Comparison of ENCODE assay signal across 12 cellular contexts in the genomic region with DNA sequence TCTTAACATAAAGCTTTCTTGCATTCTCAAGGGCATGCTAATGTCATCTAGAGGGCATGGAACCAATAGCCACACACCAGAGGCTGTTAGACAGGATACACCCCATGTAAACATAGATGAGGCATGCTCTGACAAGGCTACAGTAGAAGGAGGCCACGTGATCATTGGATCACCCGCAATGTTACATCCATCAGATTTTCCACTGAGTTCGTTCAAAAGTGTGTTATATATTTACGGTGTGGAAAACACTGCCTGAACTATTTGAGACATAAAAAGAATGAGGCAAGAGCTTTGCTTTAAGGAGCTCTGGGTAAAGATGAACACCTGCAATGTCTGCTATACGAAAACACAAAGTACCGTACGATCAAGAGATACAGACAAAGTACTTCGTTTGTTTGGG.
DNase-seq lines count a peak whose midpoint lies in the region; ATAC-seq, FAIRE-seq and TF ChIP-seq lines count a peak whose summit lies in the region.
"Had no signal": no experiment of that assay in that cellular context is flagged by ENCODE, and none has a peak within 500 bp of the region (broad histone marks: within the 10 kb centered on the region; RNA-seq: fewer than 3 reads in every experiment).

No MANE protein-coding gene starts in this region.

- H3K27ac ChIP-seq in astrocyte (ENCODE audit: low read depth, low read length) (peak overlapping the region; percentile 25), hepatocyte (peak overlapping the region; percentile 23), smooth muscle cell (ENCODE audit: low read depth) (no peak overlapping the region)
- H3K27ac ChIP-seq: colonic mucosa had no signal

- H3F3A ChIP-seq in smooth muscle cell (ENCODE audit: low read depth) = no peaks in the 10 kb centered on the region

- no peaks in the 10 kb centered on the region for H3K27me3 ChIP-seq in astrocyte (ENCODE audit: insufficient read depth, low read length)
- no peaks in the 10 kb centered on the region for H3K27me3 ChIP-seq in hepatocyte
- no peaks in the 10 kb centered on the region for H3K27me3 ChIP-seq in smooth muscle cell (ENCODE audit: low read depth)
- H3K27me3 ChIP-seq: colonic mucosa had no signal

- H3K79me2 ChIP-seq in astrocyte (ENCODE audit: insufficient read depth, low read length) (no peaks in the 10 kb centered on the region), hepatocyte (no peaks in the 10 kb centered on the region), smooth muscle cell (ENCODE audit: low read depth) (no peaks in the 10 kb centered on the region)

- H3K4me1 Mint-ChIP-seq in astrocyte (ENCODE audit: low read depth, unreplicated experiment) = peaks cover 10% of the 10 kb centered on the region
- H3K4me1 Mint-ChIP-seq in activated naive CD8-positive, alpha-beta T cell treated with anti-CD3 and anti-CD28 coated beads, Interleukin-2, amount 50 U/mL, for 24 hours = no peaks in the 10 kb centered on the region
- H3K4me1 Mint-ChIP-seq: activated naive CD4-positive, alpha-beta T cell treated with anti-CD3 and anti-CD28 coated beads, Interleukin-2, amount 50 U/mL, for 24 hours; CD14-positive monocyte; naive thymus-derived CD4-positive, alpha-beta T cell had no signal

- no peaks in the 10 kb centered on the region for H3K36me3 Mint-ChIP-seq in astrocyte (ENCODE audit: low read depth, unreplicated experiment)
- H3K36me3 Mint-ChIP-seq in activated naive CD8-positive, alpha-beta T cell treated with anti-CD3 and anti-CD28 coated beads, Interleukin-2, amount 50 U/mL, for 24 hours (ENCODE audit: low read depth) = no peaks in the 10 kb centered on the region
- H3K36me3 Mint-ChIP-seq: activated naive CD4-positive, alpha-beta T cell treated with anti-CD3 and anti-CD28 coated beads, Interleukin-2, amount 50 U/mL, for 24 hours; CD14-positive monocyte; naive thymus-derived CD4-positive, alpha-beta T cell had no signal

- no peak overlapping the region for H3K4me3 Mint-ChIP-seq in astrocyte (ENCODE audit: unreplicated experiment)
- no peak overlapping the region for H3K4me3 Mint-ChIP-seq in activated naive CD8-positive, alpha-beta T cell treated with anti-CD3 and anti-CD28 coated beads, Interleukin-2, amount 50 U/mL, for 24 hours
- H3K4me3 Mint-ChIP-seq: activated naive CD4-positive, alpha-beta T cell treated with anti-CD3 and anti-CD28 coated beads, Interleukin-2, amount 50 U/mL, for 24 hours; CD14-positive monocyte; naive thymus-derived CD4-positive, alpha-beta T cell had no signal

- H3K36me3 ChIP-seq in astrocyte (ENCODE audit: insufficient read depth, low read length) (no peaks in the 10 kb centered on the region), hepatocyte (replicated peaks; ENCODE audit: insufficient read depth, low read depth) (no peaks in the 10 kb centered on the region), smooth muscle cell (ENCODE audit: low read depth) (no peaks in the 10 kb centered on the region)
- H3K36me3 ChIP-seq: colonic mucosa had no signal

- DNase-seq in astrocyte (ENCODE audit: low read depth) = peak; percentile 7
- peak; percentile 36 for DNase-seq in hepatocyte (ENCODE audit: low spot score)
- DNase-seq in smooth muscle cell (lab: John Stamatoyannopoulos, UW; ENCODE audit: unreplicated experiment) = no peak
- no peak for DNase-seq in NCI-H1930 (lab: John Stamatoyannopoulos, UW)
- DNase-seq in activated CD4-positive, CD25-positive, alpha-beta regulatory T cell (lab: John Stamatoyannopoulos, UW) = no peak
- no peak for DNase-seq in activated naive CD8-positive, alpha-beta T cell treated with anti-CD3 and anti-CD28 coated beads, Interleukin-2, amount 50 U/mL, for 24 hours
- DNase-seq: naive thymus-derived CD4-positive, alpha-beta T cell had no signal

- ATAC-seq in HG03432 (IDR thresholded peaks at IDR 0.05; ENCODE audit: unreplicated experiment) = peak; percentile 19
- ATAC-seq in activated naive CD8-positive, alpha-beta T cell treated with anti-CD3 and anti-CD28 coated beads, Interleukin-2, amount 50 U/mL, for 24 hours = no peak
- ATAC-seq: naive thymus-derived CD4-positive, alpha-beta T cell had no signal

- no peaks in the 10 kb centered on the region for H3K9me3 Mint-ChIP-seq in astrocyte (ENCODE audit: unreplicated experiment)
- no peaks in the 10 kb centered on the region for H3K9me3 Mint-ChIP-seq in activated naive CD8-positive, alpha-beta T cell treated with anti-CD3 and anti-CD28 coated beads, Interleukin-2, amount 50 U/mL, for 24 hours
- H3K9me3 Mint-ChIP-seq: CD14-positive monocyte had no signal

- H3K4me2 ChIP-seq in astrocyte (ENCODE audit: low read length) = peak overlapping the region; percentile 54
- H3K4me2 ChIP-seq in hepatocyte = peak overlapping the region; percentile 46
- peak overlapping the region; percentile 72 for H3K4me2 ChIP-seq in smooth muscle cell

- no peaks in the 10 kb centered on the region for H4K20me1 ChIP-seq in astrocyte (ENCODE audit: insufficient read depth, low read length)
- H4K20me1 ChIP-seq in hepatocyte (ENCODE audit: insufficient read depth, poor library complexity, severe bottlenecking) = no peaks in the 10 kb centered on the region
- H4K20me1 ChIP-seq in smooth muscle cell (ENCODE audit: low read depth) = no peaks in the 10 kb centered on the region

- no peak for TF ChIP-seq CTCF in astrocyte (IDR thresholded peaks at IDR 0.05; ENCODE audit: insufficient read depth, low read depth, low read length)
- no peak for TF ChIP-seq CTCF in hepatocyte (IDR thresholded peaks at IDR 0.05; ENCODE audit: poor library complexity)
- TF ChIP-seq CTCF in smooth muscle cell (IDR thresholded peaks at IDR 0.05; ENCODE audit: borderline replicate concordance, insufficient read depth, poor library complexity, severe bottlenecking) = no peak

- no peak overlapping the region for H3K27ac Mint-ChIP-seq in astrocyte (ENCODE audit: unreplicated experiment)
- H3K27ac Mint-ChIP-seq in activated naive CD8-positive, alpha-beta T cell treated with anti-CD3 and anti-CD28 coated beads, Interleukin-2, amount 50 U/mL, for 24 hours = no peak overlapping the region
- H3K27ac Mint-ChIP-seq: activated naive CD4-positive, alpha-beta T cell treated with anti-CD3 and anti-CD28 coated beads, Interleukin-2, amount 50 U/mL, for 24 hours; naive thymus-derived CD4-positive, alpha-beta T cell had no signal

- no peak overlapping the region for H3K4me3 ChIP-seq in astrocyte (ENCODE audit: insufficient read depth, low read depth, low read length)
- H3K4me3 ChIP-seq in hepatocyte = no peak overlapping the region
- peak overlapping the region; percentile 12 for H3K4me3 ChIP-seq in smooth muscle cell
- H3K4me3 ChIP-seq: colonic mucosa had no signal

- FAIRE-seq in astrocyte (lab: Jason Lieb, UNC) = peak; percentile 32
- FAIRE-seq: HepG2 had no signal

- H2AFZ ChIP-seq in astrocyte (ENCODE audit: low read depth, low read length) = no peak overlapping the region
- no peak overlapping the region for H2AFZ ChIP-seq in hepatocyte
- no peak overlapping the region for H2AFZ ChIP-seq in smooth muscle cell (ENCODE audit: low read depth)

- no peaks in the 10 kb centered on the region for H3K9me3 ChIP-seq in astrocyte (ENCODE audit: insufficient read depth, low read depth, low read length)
- no peaks in the 10 kb centered on the region for H3K9me3 ChIP-seq in hepatocyte (ENCODE audit: low read depth)
- H3K9me3 ChIP-seq in smooth muscle cell (replicated peaks; ENCODE audit: low read depth) = no peaks in the 10 kb centered on the region
- H3K9me3 ChIP-seq: colonic mucosa had no signal

- H3K27me3 Mint-ChIP-seq in astrocyte (ENCODE audit: low read depth, unreplicated experiment) = no peaks in the 10 kb centered on the region
- no peaks in the 10 kb centered on the region for H3K27me3 Mint-ChIP-seq in activated naive CD8-positive, alpha-beta T cell treated with anti-CD3 and anti-CD28 coated beads, Interleukin-2, amount 50 U/mL, for 24 hours
- H3K27me3 Mint-ChIP-seq: activated naive CD4-positive, alpha-beta T cell treated with anti-CD3 and anti-CD28 coated beads, Interleukin-2, amount 50 U/mL, for 24 hours; naive thymus-derived CD4-positive, alpha-beta T cell had no signal

- H3K9me2 ChIP-seq in hepatocyte (replicated peaks; ENCODE audit: insufficient read depth) = no peaks in the 10 kb centered on the region

- H3K9ac ChIP-seq in astrocyte (ENCODE audit: low read length) = no peak overlapping the region
- H3K9ac ChIP-seq in smooth muscle cell (ENCODE audit: low read depth) = no peak overlapping the region

- peaks cover 7% of the 10 kb centered on the region for H3K4me1 ChIP-seq in astrocyte (ENCODE audit: insufficient read depth, low read length)
- H3K4me1 ChIP-seq in hepatocyte (ENCODE audit: insufficient read depth) = no peaks in the 10 kb centered on the region
- H3K4me1 ChIP-seq in smooth muscle cell (ENCODE audit: low read depth) = no peaks in the 10 kb centered on the region
- H3K4me1 ChIP-seq: colonic mucosa had no signal

- WGBS in hepatocyte (ENCODE audit: low lambda C conversion rate, missing lambda C conversion rate) = 74% methylated on average over 8 of the region's 8 CpGs
- 79% methylated on average over 8 of the region's 8 CpGs for WGBS in smooth muscle cell (ENCODE audit: low lambda C conversion rate)

Comparison
In these comparisons a context has a peak if more than half of its experiments do, and no peak if none do; other contexts are left out.
1. DNase-seq: peak in astrocyte (single experiment) and hepatocyte (single experiment); none in smooth muscle cell (single experiment), NCI-H1930 (0 of 2), activated CD4-positive, CD25-positive, alpha-beta regulatory T cell (0 of 4) and activated naive CD8-positive, alpha-beta T cell treated with anti-CD3 and anti-CD28 coated beads, Interleukin-2, amount 50 U/mL, for 24 hours (single experiment).
2. Peak in every context shown above with its lines, with median percentiles within 50 percentile points of each other: H3K4me2 ChIP-seq.